In genomic region chrX:115622534-115622933, GRCh38 we compare ENCODE assay signal across 23 cellular contexts.
A peak's percentile ranks its signal among the peaks of the same experiment; 100 is the strongest.
DNase-seq lines count a peak whose midpoint lies in the region; ATAC-seq and TF ChIP-seq lines count a peak whose summit lies in the region.
"Had no signal": no experiment of that assay in that cellular context is flagged by ENCODE, and none has a peak within 500 bp of the region (broad histone marks: within the 10 kb centered on the region; RNA-seq: fewer than 3 reads in every experiment).

No MANE protein-coding gene starts in this region.

- no peaks in the 10 kb centered on the region for H3K9me3 ChIP-seq in smooth muscle cell (replicated peaks; ENCODE audit: low read depth)
- H3K9me3 ChIP-seq in prostate gland, result no peaks in the 10 kb centered on the region
- H3K9me3 ChIP-seq: BLaER1, Peyer's patch had no signal

- H3K9ac ChIP-seq in smooth muscle cell (ENCODE audit: low read depth), result no peak overlapping the region
- H3K9ac ChIP-seq: BLaER1, GM23248 had no signal

- H3K4me1 ChIP-seq in smooth muscle cell (ENCODE audit: low read depth) (peaks cover 21% of the 10 kb centered on the region), prostate gland (replicated peaks) (no peaks in the 10 kb centered on the region)
- H3K4me1 ChIP-seq: Peyer's patch had no signal

- H3K27me3 ChIP-seq in smooth muscle cell (ENCODE audit: low read depth) (no peaks in the 10 kb centered on the region), prostate gland (replicated peaks; ENCODE audit: insufficient read depth) (no peaks in the 10 kb centered on the region)
- H3K27me3 ChIP-seq: Peyer's patch had no signal

- peaks cover 4% of the 10 kb centered on the region for H3F3A ChIP-seq in smooth muscle cell (ENCODE audit: low read depth)

- ATAC-seq in left cardiac atrium (peak; percentile 49 to 53), GM21737 (IDR thresholded peaks at IDR 0.05; ENCODE audit: unreplicated experiment) (no peak)
- ATAC-seq: GM12878, K562 had no signal

- H3K4me2 ChIP-seq in smooth muscle cell, result peak overlapping the region; percentile 19
- H3K4me2 ChIP-seq: BLaER1 had no signal

- H3K4me1 Mint-ChIP-seq in chondrocyte (ENCODE audit: low read depth), result peaks cover 78% of the 10 kb centered on the region
- H3K4me1 Mint-ChIP-seq: CD4-positive, alpha-beta memory T cell had no signal

- TF ChIP-seq CTCF in chondrocyte (IDR thresholded peaks at IDR 0.05), result no peak
- TF ChIP-seq CTCF in smooth muscle cell (IDR thresholded peaks at IDR 0.05; ENCODE audit: borderline replicate concordance, insufficient read depth, poor library complexity, severe bottlenecking), result no peak
- TF ChIP-seq CTCF in prostate gland (IDR thresholded peaks at IDR 0.05), result no peak

- peak overlapping the region; percentile 49 for H3K27ac Mint-ChIP-seq in chondrocyte (ENCODE audit: unreplicated experiment)
- H3K27ac Mint-ChIP-seq: CD4-positive, alpha-beta memory T cell had no signal

- H3K9me3 Mint-ChIP-seq in chondrocyte (ENCODE audit: low read depth), result no peaks in the 10 kb centered on the region
- H3K9me3 Mint-ChIP-seq: CD4-positive, alpha-beta memory T cell had no signal

- H3K36me3 ChIP-seq in smooth muscle cell (ENCODE audit: low read depth), result peaks cover 7% of the 10 kb centered on the region
- no peaks in the 10 kb centered on the region for H3K36me3 ChIP-seq in prostate gland
- H3K36me3 ChIP-seq: Peyer's patch had no signal

- intact Hi-C loops in left cardiac atrium (cut with DNase I) (no loop called here), prostate gland (cut with DNase I) (no loop called here)

- WGBS in smooth muscle cell (ENCODE audit: low lambda C conversion rate), result 38% methylated on average over 4 of the region's 4 CpGs
- 42% methylated on average over 4 of the region's 4 CpGs for WGBS in prostate gland

- peaks cover 84% of the 10 kb centered on the region for H3K79me2 ChIP-seq in smooth muscle cell (ENCODE audit: low read depth)

- H3K27ac ChIP-seq in smooth muscle cell (ENCODE audit: low read depth), result peak overlapping the region; percentile 54
- H3K27ac ChIP-seq in prostate gland, result no peak overlapping the region
- H3K27ac ChIP-seq: BLaER1, GM23248, Peyer's patch had no signal

- H3K4me3 ChIP-seq in smooth muscle cell, result no peak overlapping the region
- no peak overlapping the region for H3K4me3 ChIP-seq in prostate gland
- H3K4me3 ChIP-seq: BLaER1, GM12878, GM23248, K562, Peyer's patch had no signal

- TF ChIP-seq POLR2A in prostate gland (IDR thresholded peaks at IDR 0.05), result no peak

- no peak overlapping the region for H2AFZ ChIP-seq in smooth muscle cell (ENCODE audit: low read depth)
- H2AFZ ChIP-seq: GM23248 had no signal

- peak; percentile 24 for DNase-seq in EH (ENCODE audit: low read depth)
- no peak for DNase-seq in chondrocyte (ENCODE audit: low spot score)
- DNase-seq in left cardiac atrium, result no peak
- no peak for DNase-seq in smooth muscle cell (lab: John Stamatoyannopoulos, UW; ENCODE audit: unreplicated experiment)
- no peak for DNase-seq in NCI-H82 (lab: John Stamatoyannopoulos, UW)
- no peak for DNase-seq in prostate gland (ENCODE audit: low spot score)
- DNase-seq: CD4-positive, alpha-beta memory T cell; DMS153; EL; GM23248; HCEC 1CT; NCI-H1105; NCI-H1694; NCI-H2081 treated with DMSO at 0.1 percent for 48 hours; NCI-H446 treated with DMSO at 0.1 percent for 48 hours; NCI-H69; NK-92 treated with Interleukin-12 subunit alpha and Interleukin-12 subunit beta, amount 100 ng/mL, for 24 hours; Peyer's patch; SHP77 had no signal

- H3K4me3 Mint-ChIP-seq in chondrocyte (ENCODE audit: unreplicated experiment), result no peak overlapping the region
- H3K4me3 Mint-ChIP-seq: CD4-positive, alpha-beta memory T cell had no signal

- H3K27me3 Mint-ChIP-seq in chondrocyte (ENCODE audit: low read depth), result no peaks in the 10 kb centered on the region

- H4K20me1 ChIP-seq in smooth muscle cell (ENCODE audit: low read depth), result no peaks in the 10 kb centered on the region

- peaks cover 19% of the 10 kb centered on the region for H3K36me3 Mint-ChIP-seq in chondrocyte (ENCODE audit: low read depth)
- H3K36me3 Mint-ChIP-seq: CD4-positive, alpha-beta memory T cell had no signal
